9 cellular contexts compared by ENCODE assay signal in the genomic region with DNA sequence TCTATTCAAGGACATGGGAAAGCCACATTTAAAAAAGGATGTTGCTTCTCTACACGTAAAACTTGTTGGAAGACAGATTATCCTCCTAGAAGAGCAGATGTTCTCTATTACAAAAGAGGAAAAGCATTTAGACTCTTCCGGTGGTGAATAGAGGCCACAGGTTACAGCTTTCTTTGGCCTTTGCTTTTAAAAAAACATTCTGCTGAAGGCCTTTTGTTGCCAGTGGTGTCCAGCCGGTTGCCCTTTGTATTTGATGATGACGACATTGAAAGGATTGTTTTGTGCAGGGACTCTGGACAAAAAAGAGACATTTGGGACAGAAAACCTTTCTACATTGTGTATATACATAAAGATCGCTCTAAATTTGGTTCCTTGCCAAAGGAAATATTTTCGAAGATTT.
DNase-seq lines count a peak whose midpoint lies in the region; ATAC-seq, FAIRE-seq and TF ChIP-seq lines count a peak whose summit lies in the region.
"Had no signal": no experiment of that assay in that cellular context is flagged by ENCODE, and none has a peak within 500 bp of the region (broad histone marks: within the 10 kb centered on the region; RNA-seq: fewer than 3 reads in every experiment).

No MANE protein-coding gene starts in this region.

- dilution Hi-C loops in endothelial cell of umbilical vein (cut with MboI; ENCODE audit: extremely low pct_ligation_motif_present, low sequenced_read_pairs) = no loop called here

- H2AFZ ChIP-seq in endothelial cell of umbilical vein (ENCODE audit: low read depth, low read length) = no peak overlapping the region

- no peak for TF ChIP-seq CTCF in endothelial cell of umbilical vein (IDR thresholded peaks at IDR 0.05; ENCODE audit: extremely low read depth in 1 of 2, insufficient read depth in 1 of 2, low read depth in 1 of 2, low read length in 2 of 2)

- H3K4me1 ChIP-seq in endothelial cell of umbilical vein (ENCODE audit: control insufficient read depth, extremely low read depth, insufficient read depth, low read length) = peaks cover 55% of the 10 kb centered on the region

- no peak overlapping the region for H3K4me3 Mint-ChIP-seq in activated T-cell treated with anti-CD3 and anti-CD28 coated beads, Interleukin-2, amount 50 U/mL, for 4 hours

- H3K36me3 ChIP-seq in endothelial cell of umbilical vein (ENCODE audit: control insufficient read depth in 2 of 2, extremely low read depth in 1 of 2, insufficient read depth in 2 of 2, low read length in 2 of 2) = no peaks in the 10 kb centered on the region
- H3K36me3 ChIP-seq: upper lobe of left lung had no signal

- TF ChIP-seq POLR2A in endothelial cell of umbilical vein (IDR thresholded peaks at IDR 0.05; ENCODE audit: low read depth, low read length) = peak; percentile 36

- no peaks in the 10 kb centered on the region for H3K79me2 ChIP-seq in endothelial cell of umbilical vein (ENCODE audit: control insufficient read depth, insufficient read depth, low read length)

- CTCF ChIA-PET in endothelial cell of umbilical vein (lab: Charles Lee) = interaction anchor here (0.6 to 3.3 kb wide), 8 partner anchors 21 to 124 kb away, joined by 3 to 25 read pairs (median 8); no protein-coding TSS in a partner anchor

- intact Hi-C loops in endothelial cell of umbilical vein (cut with micrococcal nuclease) = loop anchor here (1.0 kb wide), 4 partner anchors 11 to 126 kb away; no protein-coding TSS in a partner anchor

- peak; percentile 94 for FAIRE-seq in endothelial cell of umbilical vein (lab: Jason Lieb, UNC)

- no peaks in the 10 kb centered on the region for H3K9me3 ChIP-seq in endothelial cell of umbilical vein (replicated peaks; ENCODE audit: control insufficient read depth, insufficient read depth, low read length)
- H3K9me3 ChIP-seq: upper lobe of left lung had no signal

- POLR2A ChIA-PET in endothelial cell of umbilical vein (lab: Charles Lee) = interaction anchor here (0.6 to 2.8 kb wide), 5 partner anchors 12 to 120 kb away, joined by 3 to 16 read pairs (median 7); no protein-coding TSS in a partner anchor

- H4K20me1 ChIP-seq in endothelial cell of umbilical vein (replicated peaks; ENCODE audit: control insufficient read depth, extremely low read depth, insufficient read depth, low read length) = no peaks in the 10 kb centered on the region

- no peaks in the 10 kb centered on the region for H3K27me3 Mint-ChIP-seq in activated T-cell treated with anti-CD3 and anti-CD28 coated beads, Interleukin-2, amount 50 U/mL, for 4 hours (ENCODE audit: low read depth)

- peaks cover 18% of the 10 kb centered on the region for H3K4me1 Mint-ChIP-seq in activated T-cell treated with anti-CD3 and anti-CD28 coated beads, Interleukin-2, amount 50 U/mL, for 4 hours (ENCODE audit: low read depth)

- no peaks in the 10 kb centered on the region for H3K9me1 ChIP-seq in endothelial cell of umbilical vein (replicated peaks; ENCODE audit: control insufficient read depth, extremely low read depth, insufficient read depth, low read length)

- H3K9ac ChIP-seq in endothelial cell of umbilical vein (replicated peaks; ENCODE audit: extremely low read depth, insufficient read depth, low read length) = peak overlapping the region; percentile 83

- DNase-seq in Ammon's horn (ENCODE audit: low spot score) = peak; percentile 18
- DNase-seq in NCI-H748 (lab: John Stamatoyannopoulos, UW; ENCODE audit: unreplicated experiment) = peak; percentile 88
- peak; percentile 94 for DNase-seq in endothelial cell of umbilical vein (ENCODE audit: low read depth, low spot score)
- DNase-seq in midbrain (lab: John Stamatoyannopoulos, UW) = peak; percentile 37
- DNase-seq in activated CD4-positive, alpha-beta T cell treated with anti-CD3 and anti-CD28 coated beads, Interleukin-2, amount 50 U/mL, for 1 hour = no peak
- no peak for DNase-seq in activated T-cell treated with anti-CD3 and anti-CD28 coated beads, Interleukin-2, amount 50 U/mL, for 4 hours
- no peak for DNase-seq in T-helper 1 cell
- DNase-seq: upper lobe of left lung had no signal

- no peaks in the 10 kb centered on the region for H3K9me3 Mint-ChIP-seq in activated T-cell treated with anti-CD3 and anti-CD28 coated beads, Interleukin-2, amount 50 U/mL, for 4 hours

- no TSS peak for BruUV-seq in endothelial cell of umbilical vein (replicated peaks; lab: Mats Ljungman, UMichigan)

- H3K36me3 Mint-ChIP-seq in activated T-cell treated with anti-CD3 and anti-CD28 coated beads, Interleukin-2, amount 50 U/mL, for 4 hours (ENCODE audit: insufficient read depth) = no peaks in the 10 kb centered on the region

- H3K27me3 ChIP-seq in endothelial cell of umbilical vein (ENCODE audit: control insufficient read depth in 2 of 2, insufficient read depth in 2 of 2, low read length in 2 of 2) = no peaks in the 10 kb centered on the region
- H3K27me3 ChIP-seq: upper lobe of left lung had no signal

- peak overlapping the region; percentile 69 for H3K4me2 ChIP-seq in endothelial cell of umbilical vein (ENCODE audit: insufficient read depth, low read length)

- ATAC-seq in GM18520 (IDR thresholded peaks at IDR 0.05; ENCODE audit: unreplicated experiment) = no peak
- ATAC-seq in activated T-cell treated with anti-CD3 and anti-CD28 coated beads, Interleukin-2, amount 50 U/mL, for 4 hours = no peak

- peak overlapping the region; percentile 97 for H3K27ac ChIP-seq in endothelial cell of umbilical vein (ENCODE audit: insufficient read depth, low read depth, low read length)

- H3K4me3 ChIP-seq in endothelial cell of umbilical vein (replicated peaks in 1 of 3; ENCODE audit: insufficient read depth in 1 of 3, low read depth in 1 of 3, low read length in 3 of 3) = peak overlapping the region in 1 of 3 experiments; percentile 25
- H3K4me3 ChIP-seq: upper lobe of left lung had no signal

TF ChIP-seq in endothelial cell of umbilical vein, 7 proteins besides CTCF, POLR2A, EP300 and RAD21:
- TF ChIP-seq POLR2AphosphoS5 (IDR thresholded peaks at IDR 0.05; ENCODE audit: insufficient read depth, low read depth, low read length) (peak; percentile 76), FOS (IDR thresholded peaks at IDR 0.05; ENCODE audit: borderline replicate concordance, insufficient read depth, low read length) (peak; percentile 62), JUN (IDR thresholded peaks at IDR 0.05; ENCODE audit: borderline replicate concordance, insufficient read depth, insufficient read length, low read depth) (peak; percentile 84), MYC (IDR thresholded peaks at IDR 0.05; ENCODE audit: low read depth, low read length) (no peak), GATA2 (IDR thresholded peaks at IDR 0.05; ENCODE audit: insufficient read depth, insufficient read length, low read depth, low read length) (peak; percentile 19), EZH2 (IDR thresholded peaks at IDR 0.05; ENCODE audit: borderline replicate concordance, low read depth, low read length, severe bottlenecking) (no peak)
- TF ChIP-seq, protein P1, sequence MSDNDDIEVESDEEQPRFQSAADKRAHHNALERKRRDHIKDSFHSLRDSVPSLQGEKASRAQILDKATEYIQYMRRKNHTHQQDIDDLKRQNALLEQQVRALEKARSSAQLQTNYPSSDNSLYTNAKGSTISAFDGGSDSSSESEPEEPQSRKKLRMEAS (IDR thresholded peaks at IDR 0.05; ENCODE audit: insufficient read depth, insufficient read length) = no peak

Comparison
In these comparisons a context has a peak if more than half of its experiments do, and no peak if none do; other contexts are left out.
1. DNase-seq: peak in Ammon's horn (single experiment), NCI-H748 (single experiment), endothelial cell of umbilical vein (single experiment) and midbrain (single experiment); none in activated CD4-positive, alpha-beta T cell treated with anti-CD3 and anti-CD28 coated beads, Interleukin-2, amount 50 U/mL, for 1 hour (single experiment), activated T-cell treated with anti-CD3 and anti-CD28 coated beads, Interleukin-2, amount 50 U/mL, for 4 hours (single experiment) and T-helper 1 cell (0 of 5).